In genomic region chr3:133805384-133805701, GRCh38 we compare ENCODE assay signal across 8 cellular contexts. TPM values are rescaled to one million over a fixed set of nuclear protein-coding genes. Genes with fewer than 3 reads are reported as not detected.
DNase-seq lines count a peak whose midpoint lies in the region; ATAC-seq and TF ChIP-seq lines count a peak whose summit lies in the region.

No MANE protein-coding gene starts in this region.

- ATAC-seq in esophagus mucosa (no peak), GM18867 (IDR thresholded peaks at IDR 0.05; ENCODE audit: unreplicated experiment) (no peak)

- peaks cover 7% of the 10 kb centered on the region for H3K4me1 Mint-ChIP-seq in glutamatergic neuron (ENCODE audit: low read depth, unreplicated experiment)

- H3K27ac ChIP-seq in WERI-Rb-1 (no peak overlapping the region), skin epidermis (peak overlapping the region in 4 of 21 experiments; percentile 80 to 89 (median 82))

- H3K27me3 ChIP-seq in H7 (ENCODE audit: control insufficient read depth, insufficient read depth, low read length) (no peaks in the 10 kb centered on the region), WERI-Rb-1 (ENCODE audit: insufficient read depth, low read depth, severe bottlenecking) (no peaks in the 10 kb centered on the region)

- H3K9me3 Mint-ChIP-seq in glutamatergic neuron (ENCODE audit: unreplicated experiment), result peaks cover 9% of the 10 kb centered on the region

- H3K4me3 Mint-ChIP-seq in glutamatergic neuron (ENCODE audit: unreplicated experiment), result peak overlapping the region; percentile 96

- peak overlapping the region; percentile 97 for H3K27ac Mint-ChIP-seq in glutamatergic neuron (ENCODE audit: unreplicated experiment)

- no peak for DNase-seq in H7
- no peak for DNase-seq in WERI-Rb-1
- DNase-seq in glutamatergic neuron, result no peak
- DNase-seq in stimulated activated CD4-positive, alpha-beta T cell treated with anti-CD3 and anti-CD28 coated beads, Interleukin-4, amount 100 ng/mL, for 1 hour, result no peak
- DNase-seq in activated CD4-positive, alpha-beta T cell treated with anti-CD3 and anti-CD28 coated beads for 4 hours, result no peak

- TF ChIP-seq CTCF in WERI-Rb-1 (IDR thresholded peaks at IDR 0.05; ENCODE audit: low read depth, low read length), result no peak
- no peak for TF ChIP-seq CTCF in glutamatergic neuron (IDR thresholded peaks at IDR 0.05; ENCODE audit: partially characterized antibody, unreplicated experiment)

- peaks cover 2% of the 10 kb centered on the region for H3K27me3 Mint-ChIP-seq in glutamatergic neuron (ENCODE audit: unreplicated experiment)

- H3K36me3 ChIP-seq in H7 (replicated peaks; ENCODE audit: control insufficient read depth, insufficient read depth, low read length) (peaks cover 8% of the 10 kb centered on the region), WERI-Rb-1 (peaks cover 16% of the 10 kb centered on the region)

- H3K36me3 Mint-ChIP-seq in glutamatergic neuron (ENCODE audit: unreplicated experiment), result peaks cover 7% of the 10 kb centered on the region

- H3K4me3 ChIP-seq in H7 (ENCODE audit: insufficient read depth, low read depth, low read length) (peak overlapping the region; percentile 96), WERI-Rb-1 (ENCODE audit: low read depth, low read length) (peak overlapping the region; percentile 77), skin epidermis (peak overlapping the region; percentile 77 to 98 (median 90))

- no peaks in the 10 kb centered on the region for H3K9me3 ChIP-seq in WERI-Rb-1 (ENCODE audit: severe bottlenecking)

RNA-seq across cellular contexts. Expression of gene SRPRB, which starts 0.3 kb away (rescaled TPM):
- total RNA-seq in H7 (2014; rRNA removed; shearing (Covaris generic)), result 26.5 and 27.7 TPM in 2 replicates
- total RNA-seq in glutamatergic neuron (ENCODE audit: unreplicated experiment) (47.2 TPM), esophagus mucosa (53.0 TPM)

RNA-seq across cellular contexts. Expression of gene TF, which starts 59.1 kb away (rescaled TPM):
- total RNA-seq in H7 (2014; rRNA removed; shearing (Covaris generic)), result under 0.01 TPM in 1 of 2 replicates, not detected in the other
- total RNA-seq in glutamatergic neuron (ENCODE audit: unreplicated experiment) (2.3 TPM), esophagus mucosa (63.3 TPM)

Comparison
In these comparisons a context has a peak if more than half of its experiments do, and no peak if none do; other contexts are left out.
1. RNA of gene TF, which starts 59.1 kb away (total RNA-seq): 63.3 TPM in esophagus mucosa (single experiment); 2.3 TPM in glutamatergic neuron (single experiment) and under 0.01 TPM in H7; every median in the first group is over 10 times any median in the second.
2. Peak in every context shown above with its lines, with median percentiles within 50 percentile points of each other: H3K4me3 ChIP-seq.